Comparison of ENCODE assay signal across 10 cellular contexts in genomic region chr2:96033997-96034396, GRCh38. TPM values are rescaled to one million over a fixed set of nuclear protein-coding genes. Genes with fewer than 3 reads are reported as not detected.
A peak's percentile ranks its signal among the peaks of the same experiment; 100 is the strongest.
DNase-seq lines count a peak whose midpoint lies in the region; ATAC-seq, FAIRE-seq and TF ChIP-seq lines count a peak whose summit lies in the region.
"Not testable (repeated sequence)": the region's sequence is repeated elsewhere in the genome, so short reads cannot be mapped to it uniquely, and the experiment has no call there.
"Had no signal": no experiment of that assay in that cellular context is flagged by ENCODE, and none has a peak within 500 bp of the region (broad histone marks: within the 10 kb centered on the region; RNA-seq: fewer than 3 reads in every experiment).

No MANE protein-coding gene starts in this region.

- TF ChIP-seq EP300 in GM12878 (IDR thresholded peaks at IDR 0.05; ENCODE audit: borderline replicate concordance in 1 of 2, control insufficient read depth in 1 of 2, low read depth in 2 of 2, low read length in 2 of 2); HepG2 (IDR thresholded peaks at IDR 0.05; ENCODE audit: low read depth in 2 of 2, low read length in 2 of 2); HepG2 (CRISPR knock-in tag; IDR thresholded peaks at IDR 0.05; ENCODE audit: borderline replicate concordance): not testable (repeated sequence)

- not testable (repeated sequence) for H3K4me1 Mint-ChIP-seq in activated CD4-positive, alpha-beta T cell treated with anti-CD3 and anti-CD28 coated beads for 36 hours

- not testable (repeated sequence) for H4K20me1 ChIP-seq in PC-3 (ENCODE audit: low read length); GM12878 (ENCODE audit: control insufficient read depth, insufficient read depth); HepG2 (ENCODE audit: insufficient read depth, low read length)

- H3K79me2 ChIP-seq in PC-3 (ENCODE audit: low read length); GM12878 (ENCODE audit: control insufficient read depth, insufficient read depth, low read length); HepG2 (ENCODE audit: insufficient read depth, low read length): not testable (repeated sequence)

- POLR2A ChIA-PET in PC-3 (lab: Charles Lee; ENCODE audit: unreplicated experiment); activated CD4-positive, alpha-beta T cell treated with anti-CD3 and anti-CD28 coated beads for 36 hours (lab: Charles Lee); GM12878 (lab: Charles Lee); HepG2 (lab: Yijun Ruan, JAX): not testable (repeated sequence)

- not testable (repeated sequence) for H3K36me3 Mint-ChIP-seq in activated CD4-positive, alpha-beta T cell treated with anti-CD3 and anti-CD28 coated beads for 36 hours (ENCODE audit: low read depth)

- not testable (repeated sequence) for BruUV-seq in PC-3 (replicated peaks; lab: Mats Ljungman, UMichigan); GM12878 (replicated peaks; lab: Mats Ljungman, UMichigan); HepG2 (replicated peaks; lab: Mats Ljungman, UMichigan)

- not testable (repeated sequence) for H3K27ac Mint-ChIP-seq in activated CD4-positive, alpha-beta T cell treated with anti-CD3 and anti-CD28 coated beads for 36 hours

- DNase-seq in GM12891 (ENCODE audit: insufficient read length, low spot score); PC-3; activated CD4-positive, alpha-beta T cell treated with anti-CD3 and anti-CD28 coated beads for 36 hours; GM12878 (ENCODE audit: low read depth, low spot score); HepG2 (ENCODE audit: low spot score); pancreas: not testable (repeated sequence)

- intact Hi-C loops in PC-3 (cut with micrococcal nuclease); activated CD4-positive, alpha-beta T cell treated with anti-CD3 and anti-CD28 coated beads for 36 hours (cut with DNase I, micrococcal nuclease); GM12878 (cut with micrococcal nuclease; ENCODE audit: unreplicated experiment); HepG2 (cut with micrococcal nuclease; ENCODE audit: unreplicated experiment); pancreas (cut with DNase I): not testable (repeated sequence)

- not testable (repeated sequence) for H3K27me3 Mint-ChIP-seq in activated CD4-positive, alpha-beta T cell treated with anti-CD3 and anti-CD28 coated beads for 36 hours

- not testable (repeated sequence) for H3K9ac ChIP-seq in PC-3 (ENCODE audit: low read length); GM12878 (ENCODE audit: control insufficient read depth, insufficient read depth, low read length); HepG2 (ENCODE audit: insufficient read depth, low read depth, low read length)

- H2AFZ ChIP-seq in PC-3 (ENCODE audit: low read length); GM12878 (ENCODE audit: control insufficient read depth, low read depth, low read length); HepG2 (ENCODE audit: low read length): not testable (repeated sequence)

- not testable (repeated sequence) for TF ChIP-seq RAD21 in GM12878 (IDR thresholded peaks at IDR 0.05; ENCODE audit: insufficient read depth, low read depth, low read length); HepG2 (CRISPR knock-in tag; IDR thresholded peaks at IDR 0.05)

- H3K27me3 ChIP-seq in PC-3 (ENCODE audit: low read length); GM12878 (replicated peaks in 1 of 2; ENCODE audit: control insufficient read depth in 2 of 2, insufficient read depth in 2 of 2, low read length in 1 of 2); HepG2 (ENCODE audit: control insufficient read depth in 1 of 2, insufficient read depth in 2 of 2, low read length in 2 of 2); pancreas: not testable (repeated sequence)

- H3K9me2 ChIP-seq in PC-3 (replicated peaks; ENCODE audit: low read length), result not testable (repeated sequence)

- H3K36me3 ChIP-seq in PC-3 (ENCODE audit: low read depth, low read length); GM12878 (ENCODE audit: control insufficient read depth in 2 of 2, insufficient read depth in 2 of 2, low read length in 1 of 2); HepG2 (replicated peaks in 1 of 2; ENCODE audit: control insufficient read depth in 1 of 2, insufficient read depth in 2 of 2, low read length in 2 of 2); pancreas: not testable (repeated sequence)

- not testable (repeated sequence) for H3K4me1 ChIP-seq in PC-3 (ENCODE audit: insufficient read depth, low read length); GM12878 (ENCODE audit: control insufficient read depth, insufficient read depth, low read length); HepG2 (ENCODE audit: insufficient read depth, low read length); pancreas

- H3K4me2 ChIP-seq in PC-3 (ENCODE audit: low read length); GM12878 (ENCODE audit: control insufficient read depth, insufficient read depth); HepG2 (ENCODE audit: low read depth, low read length): not testable (repeated sequence)

- not testable (repeated sequence) for H3K27ac ChIP-seq in PC-3 (ENCODE audit: low read length); GM12878 (ENCODE audit: control insufficient read depth, insufficient read depth); HepG2 (ENCODE audit: extremely low read length, insufficient read depth, low read length); pancreas

- in situ Hi-C loops in GM12878 (cut with MboI); HepG2 (cut with HindIII; ENCODE audit: extremely low pct_ligation_motif_present, low pct_unique_long_range_greater_than_20kb): not testable (repeated sequence)

- H3K9me3 Mint-ChIP-seq in activated CD4-positive, alpha-beta T cell treated with anti-CD3 and anti-CD28 coated beads for 36 hours (ENCODE audit: low read depth), result not testable (repeated sequence)

- no CpG with 5 or more reads among the region's 9 CpGs for WGBS in GM12878 (ENCODE audit: insufficient coverage, insufficient replicate concordance, low lambda C conversion rate, missing lambda C conversion rate)
- WGBS in HepG2 (ENCODE audit: low lambda C conversion rate), result 13% methylated on average over 1 of the region's 9 CpGs
- no CpG with 5 or more reads among the region's 9 CpGs for WGBS in pancreas, 2 donors

- CTCF ChIA-PET in PC-3 (lab: Charles Lee); activated CD4-positive, alpha-beta T cell treated with anti-CD3 and anti-CD28 coated beads for 36 hours (lab: Charles Lee); GM12878 (lab: Yijun Ruan, JAX); HepG2 (lab: Yijun Ruan, JAX; ENCODE audit: low intra/inter-chr PET ratio, low total read pairs): not testable (repeated sequence)

- H3F3A ChIP-seq in PC-3 (ENCODE audit: low read length, unreplicated experiment), result not testable (repeated sequence)

- not testable (repeated sequence) for H3K4me3 Mint-ChIP-seq in activated CD4-positive, alpha-beta T cell treated with anti-CD3 and anti-CD28 coated beads for 36 hours

- SMC1A ChIA-PET in GM12878 (lab: Charles Lee; ENCODE audit: uncharacterized antibody, unreplicated experiment), result not testable (repeated sequence)

- FAIRE-seq in GM12891 (lab: Jason Lieb, UNC) (peak; percentile 13), HepG2 (lab: Jason Lieb, UNC) (peak; percentile 87), pancreas (lab: Jason Lieb, UNC) (peak; percentile 5)
- not testable (repeated sequence) for FAIRE-seq in GM12878 (lab: Jason Lieb, UNC)

- not testable (repeated sequence) for H3K4me3 ChIP-seq in PC-3 (ENCODE audit: low read length); GM12878; HepG2 (replicated peaks in 1 of 3; ENCODE audit: insufficient read depth in 1 of 3, low read depth in 2 of 3, low read length in 3 of 3); pancreas

- ATAC-seq in PC-3 (peak; percentile 57), GM12878 (peak; percentile 47; the same call in 2 of the 3 replicates), esophagus mucosa (peak; percentile 10), HepG2 (peak; percentile 25; the same call in 2 of the 3 replicates), pancreas (peak in 3 of 4 donors; percentile 56 to 76 (median 58))
- peak; percentile 47 for ATAC-seq in activated CD4-positive, alpha-beta T cell treated with anti-CD3 and anti-CD28 coated beads for 36 hours

- RAD21 ChIA-PET in GM12878 (lab: Charles Lee; ENCODE audit: unreplicated experiment), result not testable (repeated sequence)

- not testable (repeated sequence) for TF ChIP-seq POLR2A in GM12891 (IDR thresholded peaks at IDR 0.05; ENCODE audit: low read depth, low read length); GM12878 (IDR thresholded peaks at IDR 0.05; ENCODE audit: low read depth, low read length); HepG2 (IDR thresholded peaks at IDR 0.05; ENCODE audit: insufficient read depth in 1 of 2, low read depth in 2 of 2, low read length in 2 of 2)

- TF ChIP-seq CTCF in PC-3 (conservative IDR thresholded peaks at IDR 0.05; ENCODE audit: low read depth, low read length); GM12878 (IDR thresholded peaks at IDR 0.05 in 2 of 3, conservative IDR thresholded peaks at IDR 0.05 in 1 of 3; ENCODE audit: control insufficient read depth in 2 of 3, extremely low read depth in 1 of 3, insufficient read depth in 1 of 3, low read depth in 3 of 3, low read length in 3 of 3); HepG2 (CRISPR knock-in tag; IDR thresholded peaks at IDR 0.05); pancreas (IDR thresholded peaks at IDR 0.05): not testable (repeated sequence)

- not testable (repeated sequence) for H3K9me3 ChIP-seq in PC-3 (ENCODE audit: low read length); GM12878 (replicated peaks; ENCODE audit: control insufficient read depth, insufficient read depth, low read length); HepG2 (ENCODE audit: low read length); pancreas

RNA-seq across cellular contexts. Expression of gene GPAT2, which starts 0.7 kb away (rescaled TPM):
- 23.2 TPM for polyA plus RNA-seq in GM12891 (2012; ENCODE audit: low read depth, missing spikeins)
- total RNA-seq in PC-3 (2014; rRNA removed), result not detected in 2 replicates
- total RNA-seq in activated CD4-positive, alpha-beta T cell treated with anti-CD3 and anti-CD28 coated beads for 36 hours, result 1 to 10 TPM; 8.4 to 10.0 TPM
- total RNA-seq in GM12878 (2013; cell fraction: nucleolus; rRNA removed), result not detected in 2 replicates
- not detected in 2 replicates for total RNA-seq in GM12878 (2014; rRNA removed)
- not detected in 2 replicates for total RNA-seq in GM12878 (2014; rRNA removed; fragmentation: Illumina TruSeq; extraction: Trizol)
- not detected in 2 replicates for total RNA-seq in GM12878 (2021)
- not detected for polyA plus RNA-seq in GM12878 (2011; ENCODE audit: low read depth)
- polyA plus RNA-seq in GM12878 (2011; rRNA removed), result not detected in 2 replicates
- not detected in 2 replicates for polyA plus RNA-seq in GM12878 (2011; cell fraction: cytosol; rRNA removed)
- polyA plus RNA-seq in GM12878 (2011; cell fraction: nucleus; rRNA removed), result 0.01 TPM in 1 of 2 replicates, not detected in the other
- 0.16 TPM in 1 of 2 replicates, not detected in the other for polyA plus RNA-seq in GM12878 (2012)
- polyA plus RNA-seq in GM12878 (2014; fragmentation: Illumina TruSeq; extraction: Trizol), result not detected in 2 replicates
- not detected for polyA plus RNA-seq in GM12878 (2014; fragmentation: Nextera tagmentation; extraction: Ambion mirVana)
- not detected in 2 replicates for polyA plus RNA-seq in GM12878 (2014; rRNA removed)
- under 1 TPM; 0.04 to 0.05 TPM for polyA plus RNA-seq in GM12878 (2016; fragmentation: Nextera tagmentation; extraction: Ambion mirVana)
- polyA minus RNA-seq in GM12878 (2011; rRNA and poly(A)+ RNA removed), result not detected in 2 replicates
- not detected in 2 replicates for polyA minus RNA-seq in GM12878 (2011; cell fraction: cytosol; rRNA and poly(A)+ RNA removed)
- polyA minus RNA-seq in GM12878 (2011; cell fraction: nucleus; rRNA and poly(A)+ RNA removed), result not detected in 2 replicates
- 0.44 TPM for total RNA-seq in esophagus mucosa
- not detected in 2 replicates for total RNA-seq in HepG2 (2016; rRNA removed; fragmentation: Illumina TruSeq; extraction: Trizol)
- total RNA-seq in HepG2 (2016; cell fraction: cytosol; rRNA removed; fragmentation: Illumina TruSeq; extraction: Trizol; ENCODE audit: low read depth), result not detected in 2 replicates
- not detected in 2 replicates for total RNA-seq in HepG2 (2016; cell fraction: insoluble cytoplasmic fraction; rRNA removed; fragmentation: Illumina TruSeq; extraction: Trizol)
- not detected in 2 replicates for total RNA-seq in HepG2 (2016; cell fraction: membrane; rRNA removed; fragmentation: Illumina TruSeq; extraction: Trizol)
- total RNA-seq in HepG2 (2016; cell fraction: nucleus; rRNA removed; fragmentation: Illumina TruSeq; extraction: Trizol), result not detected in 2 replicates
- not detected in 2 replicates for polyA plus RNA-seq in HepG2 (2011; rRNA removed)
- not detected in 2 replicates for polyA plus RNA-seq in HepG2 (2011; cell fraction: cytosol; rRNA removed)
- polyA plus RNA-seq in HepG2 (2011; cell fraction: nucleus; rRNA removed), result not detected in 2 replicates
- polyA plus RNA-seq in HepG2 (2012), result not detected in 2 replicates
- not detected in 2 replicates for polyA plus RNA-seq in HepG2 (2016; cell fraction: cytosol; fragmentation: Illumina TruSeq; extraction: Trizol; ENCODE audit: low read depth)
- polyA plus RNA-seq in HepG2 (2016; cell fraction: insoluble cytoplasmic fraction; fragmentation: Illumina TruSeq; extraction: Trizol; ENCODE audit: low read depth), result not detected in 2 replicates
- polyA plus RNA-seq in HepG2 (2016; cell fraction: membrane; fragmentation: Illumina TruSeq; extraction: Trizol; ENCODE audit: low read depth), result not detected in 2 replicates
- not detected in 2 replicates for polyA plus RNA-seq in HepG2 (2016; cell fraction: nucleus; fragmentation: Illumina TruSeq; extraction: Trizol; ENCODE audit: insufficient read depth, low read depth)
- polyA minus RNA-seq in HepG2 (2011; rRNA and poly(A)+ RNA removed; ENCODE audit: low replicate concordance), result not detected in 2 replicates
- polyA minus RNA-seq in HepG2 (2011; cell fraction: cytosol; rRNA and poly(A)+ RNA removed), result not detected in 2 replicates
- not detected in 2 replicates for polyA minus RNA-seq in HepG2 (2011; cell fraction: nucleus; rRNA and poly(A)+ RNA removed)
- total RNA-seq in pancreas, result 1 to 10 TPM in 4 of 6 donors, under 1 TPM in 2; 0.23 to 2.0 (median 1.4) TPM
- polyA plus RNA-seq in pancreas, result 1 to 10 TPM in 1 of 2 donors, under 1 TPM in 1; 0.80 to 5.0 TPM
- total RNA-seq: Calu3, HT1080, SK-MEL-5 had no signal

RNA-seq across cellular contexts. Expression of gene ANKRD36C, which starts 42.4 kb away (rescaled TPM):
- 4.8 TPM for polyA plus RNA-seq in GM12891 (2012; ENCODE audit: low read depth, missing spikeins)
- total RNA-seq in PC-3 (2014; rRNA removed) (8.5 and 17.6 TPM in 2 replicates), GM12878 (2014; rRNA removed) (23.6 and 29.5 TPM in 2 replicates), GM12878 (2014; rRNA removed; fragmentation: Illumina TruSeq; extraction: Trizol) (39.8 and 43.3 TPM in 2 replicates), GM12878 (2021) (24.1 and 26.2 TPM in 2 replicates), esophagus mucosa (9.6 TPM), HepG2 (2016; rRNA removed; fragmentation: Illumina TruSeq; extraction: Trizol) (8.1 and 36.2 TPM in 2 replicates), pancreas (10 to 100 TPM in 5 of 6 donors, 1 to 10 TPM in 1; 6.2 to 36.2 (median 14.8) TPM)
- 10 to 100 TPM; 38.5 to 47.2 TPM for total RNA-seq in activated CD4-positive, alpha-beta T cell treated with anti-CD3 and anti-CD28 coated beads for 36 hours
- 481 and 487 TPM in 2 replicates for total RNA-seq in GM12878 (2013; cell fraction: nucleolus; rRNA removed)
- polyA plus RNA-seq in GM12878 (2011; ENCODE audit: low read depth), result 3.8 TPM
- polyA plus RNA-seq in GM12878 (2011; rRNA removed) (12.5 and 14.7 TPM in 2 replicates), GM12878 (2014; fragmentation: Illumina TruSeq; extraction: Trizol) (12.6 and 12.9 TPM in 2 replicates), GM12878 (2014; fragmentation: Nextera tagmentation; extraction: Ambion mirVana) (10 to 100 TPM in 1 of 2 experiments, 1 to 10 TPM in 1; 3.2 to 15.3 TPM), GM12878 (2014; rRNA removed) (7.5 and 7.6 TPM in 2 replicates), GM12878 (2016; fragmentation: Nextera tagmentation; extraction: Ambion mirVana) (10 to 100 TPM; 24.7 to 29.0 TPM), HepG2 (2011; rRNA removed) (5.3 and 5.4 TPM in 2 replicates), pancreas (1 to 10 TPM; 2.2 to 5.3 TPM)
- 2.5 and 2.7 TPM in 2 replicates for polyA plus RNA-seq in GM12878 (2011; cell fraction: cytosol; rRNA removed)
- 40.1 and 49.2 TPM in 2 replicates for polyA plus RNA-seq in GM12878 (2011; cell fraction: nucleus; rRNA removed)
- polyA plus RNA-seq in GM12878 (2012), result 5.3 and 5.9 TPM in 2 replicates
- polyA minus RNA-seq in GM12878 (2011; rRNA and poly(A)+ RNA removed), result 116 and 121 TPM in 2 replicates
- 6.0 and 8.9 TPM in 2 replicates for polyA minus RNA-seq in GM12878 (2011; cell fraction: cytosol; rRNA and poly(A)+ RNA removed)
- polyA minus RNA-seq in GM12878 (2011; cell fraction: nucleus; rRNA and poly(A)+ RNA removed), result 227 and 281 TPM in 2 replicates
- 24.1 and 28.0 TPM in 2 replicates for total RNA-seq in HepG2 (2016; cell fraction: cytosol; rRNA removed; fragmentation: Illumina TruSeq; extraction: Trizol; ENCODE audit: low read depth)
- 8.7 and 33.4 TPM in 2 replicates for total RNA-seq in HepG2 (2016; cell fraction: insoluble cytoplasmic fraction; rRNA removed; fragmentation: Illumina TruSeq; extraction: Trizol)
- total RNA-seq in HepG2 (2016; cell fraction: membrane; rRNA removed; fragmentation: Illumina TruSeq; extraction: Trizol), result 23.8 and 30.3 TPM in 2 replicates
- total RNA-seq in HepG2 (2016; cell fraction: nucleus; rRNA removed; fragmentation: Illumina TruSeq; extraction: Trizol), result 139 and 140 TPM in 2 replicates
- polyA plus RNA-seq in HepG2 (2011; cell fraction: cytosol; rRNA removed), result 0.48 and 0.99 TPM in 2 replicates
- polyA plus RNA-seq in HepG2 (2011; cell fraction: nucleus; rRNA removed), result 16.9 and 19.9 TPM in 2 replicates
- 3.6 and 3.9 TPM in 2 replicates for polyA plus RNA-seq in HepG2 (2012)
- polyA plus RNA-seq in HepG2 (2016; cell fraction: cytosol; fragmentation: Illumina TruSeq; extraction: Trizol; ENCODE audit: low read depth), result 0.26 and 0.27 TPM in 2 replicates
- polyA plus RNA-seq in HepG2 (2016; cell fraction: insoluble cytoplasmic fraction; fragmentation: Illumina TruSeq; extraction: Trizol; ENCODE audit: low read depth), result 1.8 and 2.2 TPM in 2 replicates
- 0.33 and 0.44 TPM in 2 replicates for polyA plus RNA-seq in HepG2 (2016; cell fraction: membrane; fragmentation: Illumina TruSeq; extraction: Trizol; ENCODE audit: low read depth)
- polyA plus RNA-seq in HepG2 (2016; cell fraction: nucleus; fragmentation: Illumina TruSeq; extraction: Trizol; ENCODE audit: insufficient read depth, low read depth), result 22.9 and 24.7 TPM in 2 replicates
- 43.8 and 61.8 TPM in 2 replicates for polyA minus RNA-seq in HepG2 (2011; rRNA and poly(A)+ RNA removed; ENCODE audit: low replicate concordance)
- 5.5 and 7.8 TPM in 2 replicates for polyA minus RNA-seq in HepG2 (2011; cell fraction: cytosol; rRNA and poly(A)+ RNA removed)
- 329 and 377 TPM in 2 replicates for polyA minus RNA-seq in HepG2 (2011; cell fraction: nucleus; rRNA and poly(A)+ RNA removed)
